In the genomic region with DNA sequence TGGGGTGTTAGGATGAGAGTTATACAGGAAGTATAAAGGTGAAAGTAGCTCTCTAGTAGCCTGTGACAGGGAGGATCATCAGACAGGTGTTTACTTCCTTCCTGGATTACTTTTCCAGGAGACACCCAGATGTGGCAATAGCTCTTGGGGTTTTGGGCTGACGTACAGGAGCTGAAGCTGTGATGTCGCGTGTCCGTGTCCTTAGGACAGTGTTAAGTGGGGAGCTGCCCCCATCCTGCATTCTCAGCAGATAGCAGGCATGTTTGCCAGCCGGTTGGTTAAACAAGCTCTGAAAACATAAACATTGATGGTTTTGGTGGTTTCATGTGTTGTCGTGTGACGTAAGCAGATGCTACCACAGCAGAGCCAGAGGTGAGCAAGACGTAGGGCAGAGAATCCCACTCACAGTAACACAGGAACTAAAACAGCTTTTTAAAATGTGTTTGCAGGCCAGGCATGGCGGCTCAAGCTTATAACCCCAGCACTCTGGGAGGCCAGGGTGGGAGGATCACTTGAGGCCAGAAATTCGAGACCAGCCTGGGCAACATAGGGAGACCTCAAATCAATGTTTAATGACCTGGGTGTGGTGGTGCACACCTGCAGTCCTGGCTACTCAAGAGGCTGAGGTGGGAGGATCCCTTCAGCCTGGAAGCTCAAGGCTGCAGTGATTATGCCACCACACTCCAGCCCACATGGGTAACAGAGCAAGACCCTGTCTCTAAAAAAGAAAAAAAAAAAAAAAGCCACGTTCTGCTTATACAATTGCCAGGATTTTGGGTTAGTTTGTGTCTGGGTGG, we compare ENCODE assay signal across 9 cellular contexts. TPM values are rescaled to one million over a fixed set of nuclear protein-coding genes. Genes with fewer than 3 reads are reported as not detected.
A peak's percentile ranks its signal among the peaks of the same experiment; 100 is the strongest.
DNase-seq lines count a peak whose midpoint lies in the region; ATAC-seq and TF ChIP-seq lines count a peak whose summit lies in the region.
"Had no signal": no experiment of that assay in that cellular context is flagged by ENCODE, and none has a peak within 500 bp of the region (broad histone marks: within the 10 kb centered on the region; RNA-seq: fewer than 3 reads in every experiment).

No MANE protein-coding gene starts in this region.

- peak overlapping the region in 7 of 8 donors; percentile 21 to 87 (median 73) for H3K27ac ChIP-seq in spleen

- no peak for TF ChIP-seq CTCF in spleen (IDR thresholded peaks at IDR 0.05 in 8 of 11, conservative IDR thresholded peaks at IDR 0.05 in 3 of 11)

- H3K9me3 ChIP-seq in spleen, result no peaks in the 10 kb centered on the region

- H3K27me3 ChIP-seq in spleen (replicated peaks in 1 of 7), result no peaks in the 10 kb centered on the region

- 74 to 83% (median 79%) methylated on average over 11 of the region's 11 CpGs for WGBS in spleen, 5 donors

- H3K36me3 ChIP-seq in spleen, result peaks cover 2 to 97% (median 37%) of the 10 kb centered on the region in 6 donors

- peaks cover 0 to 60% (median 41%) of the 10 kb centered on the region in 6 donors for H3K4me1 ChIP-seq in spleen

- no peak for ATAC-seq in GM21381 (IDR thresholded peaks at IDR 0.05; ENCODE audit: unreplicated experiment)

- H3K4me3 ChIP-seq in spleen, result no peak overlapping the region

- intact Hi-C loops in spleen (cut with DNase I; ENCODE audit: low total_unique reads), result no loop called here

- no peak for TF ChIP-seq POLR2A in spleen (IDR thresholded peaks at IDR 0.05)

- DNase-seq in H4 (ENCODE audit: low spot score), result peak; percentile 98
- peak; percentile 31 to 33 for DNase-seq in activated CD4-positive, alpha-beta T cell treated with anti-CD3 and anti-CD28 coated beads, Interleukin-2, amount 50 U/mL, for 4 hours
- DNase-seq in astrocyte of the hippocampus (ENCODE audit: low read depth, low spot score), result peak; percentile 20
- DNase-seq in spleen, result no peak
- no peak for DNase-seq in kidney tubule cell (ENCODE audit: low spot score)
- no peak for DNase-seq in NAMALWA (ENCODE audit: low spot score)
- no peak for DNase-seq in NCI-H1694 (lab: John Stamatoyannopoulos, UW)
- DNase-seq: DMS 273 treated with DMSO at 0.1 percent for 48 hours had no signal

RNA-seq across cellular contexts. Expression of a gene that starts 18.3 kb away (rescaled TPM):
- total RNA-seq in H4 (2014; rRNA removed; shearing (Covaris generic)), result not detected in 2 replicates
- total RNA-seq in spleen, result 1 to 10 TPM in 1 of 7 donors, under 1 TPM in 1, not detected in 5; 0.82 to 1.2 TPM
- polyA plus RNA-seq in spleen, result under 1 TPM; 0.39 to 0.64 (median 0.47) TPM

RNA-seq across cellular contexts. Expression of a gene that starts 30.8 kb away (rescaled TPM):
- not detected in 2 replicates for total RNA-seq in H4 (2014; rRNA removed; shearing (Covaris generic))
- 100 to 1,000 TPM; 557 to 820 (median 628) TPM for total RNA-seq in spleen
- 100 to 1,000 TPM; 649 to 925 (median 917) TPM for polyA plus RNA-seq in spleen

RNA-seq across cellular contexts. Expression of a gene that starts 42.8 kb away (rescaled TPM):
- 28.1 and 41.5 TPM in 2 replicates for total RNA-seq in H4 (2014; rRNA removed; shearing (Covaris generic))
- 10 to 100 TPM; 24.1 to 49.3 (median 35.1) TPM for total RNA-seq in spleen
- polyA plus RNA-seq in spleen, result 10 to 100 TPM; 35.1 to 74.9 (median 57.3) TPM

RNA-seq across cellular contexts. Expression of a gene that starts 49.9 kb away (rescaled TPM):
- 6.4 and 10.6 TPM in 2 replicates for total RNA-seq in H4 (2014; rRNA removed; shearing (Covaris generic))
- total RNA-seq in spleen, result 10 to 100 TPM; 24.1 to 65.2 (median 53.6) TPM
- polyA plus RNA-seq in spleen, result 10 to 100 TPM; 18.0 to 29.3 (median 18.3) TPM

Comparison
In these comparisons a context has a peak if more than half of its experiments do, and no peak if none do; other contexts are left out.
1. DNase-seq: peak in H4 (single experiment), activated CD4-positive, alpha-beta T cell treated with anti-CD3 and anti-CD28 coated beads, Interleukin-2, amount 50 U/mL, for 4 hours (2 of 2) and astrocyte of the hippocampus (single experiment); none in spleen (single experiment), kidney tubule cell (single experiment), NAMALWA (single experiment) and NCI-H1694 (single experiment).
2. RNA of a gene that starts 30.8 kb away (total RNA-seq): 557 to 820 TPM in spleen; not detected in H4; every median in the first group is over 100 times any median in the second.